Comparison of ENCODE assay signal across 30 cellular contexts in genomic region chr17:61383689-61384201, GRCh38. TPM values are rescaled to one million over a fixed set of nuclear protein-coding genes. Genes with fewer than 3 reads are reported as not detected.
DNase-seq lines count a peak whose midpoint lies in the region; TF ChIP-seq lines count a peak whose summit lies in the region.
"Had no signal": no experiment of that assay in that cellular context is flagged by ENCODE, and none has a peak within 500 bp of the region (broad histone marks: within the 10 kb centered on the region; RNA-seq: fewer than 3 reads in every experiment).

No MANE protein-coding gene starts in this region.

- TF ChIP-seq CTCF in AG09319 (IDR thresholded peaks at IDR 0.05; ENCODE audit: low read depth, low read length): no peak
- TF ChIP-seq CTCF in fibroblast of villous mesenchyme (IDR thresholded peaks at IDR 0.05; ENCODE audit: insufficient read depth, low read depth, low read length): no peak
- TF ChIP-seq CTCF in mesothelial cell of epicardium (IDR thresholded peaks at IDR 0.05; ENCODE audit: unreplicated experiment): no peak
- TF ChIP-seq CTCF in GM10266 (IDR thresholded peaks at IDR 0.05; ENCODE audit: control insufficient read depth, insufficient read depth, low read depth, missing control alignments): no peak

- CTCF ChIA-PET in HEK293T (lab: Yijun Ruan, JAX): no interaction called here

- POLR2A ChIA-PET in HEK293T (lab: Yijun Ruan, JAX): no interaction called here

- peak overlapping the region; percentile 67 for H3K27ac Mint-ChIP-seq in mesothelial cell of epicardium
- H3K27ac Mint-ChIP-seq: activated CD4-positive, alpha-beta memory T cell treated with anti-CD3 and anti-CD28 coated beads, Interleukin-2, amount 10 ng/mL, durations not matched to agents 7 days and 5 days; activated naive CD8-positive, alpha-beta T cell treated with anti-CD3 and anti-CD28 coated beads, Interleukin-2, amount 10 ng/mL, durations not matched to agents 7 days and 5 days; naive thymus-derived CD4-positive, alpha-beta T cell had no signal

- no peaks in the 10 kb centered on the region for H3K36me3 Mint-ChIP-seq in mesothelial cell of epicardium
- H3K36me3 Mint-ChIP-seq: activated naive CD8-positive, alpha-beta T cell treated with anti-CD3 and anti-CD28 coated beads, Interleukin-2, amount 10 ng/mL, durations not matched to agents 7 days and 5 days had no signal

- H3K4me3 Mint-ChIP-seq in mesothelial cell of epicardium: no peak overlapping the region
- H3K4me3 Mint-ChIP-seq: activated CD4-positive, alpha-beta memory T cell treated with anti-CD3 and anti-CD28 coated beads, Interleukin-2, amount 10 ng/mL, durations not matched to agents 7 days and 5 days; activated naive CD8-positive, alpha-beta T cell treated with anti-CD3 and anti-CD28 coated beads, Interleukin-2, amount 10 ng/mL, durations not matched to agents 7 days and 5 days; naive thymus-derived CD4-positive, alpha-beta T cell had no signal

- peaks cover 66% of the 10 kb centered on the region for H3K4me1 Mint-ChIP-seq in mesothelial cell of epicardium
- H3K4me1 Mint-ChIP-seq: activated CD4-positive, alpha-beta memory T cell treated with anti-CD3 and anti-CD28 coated beads, Interleukin-2, amount 10 ng/mL, durations not matched to agents 7 days and 5 days; activated naive CD8-positive, alpha-beta T cell treated with anti-CD3 and anti-CD28 coated beads, Interleukin-2, amount 10 ng/mL, durations not matched to agents 7 days and 5 days; naive thymus-derived CD4-positive, alpha-beta T cell had no signal

- no peak overlapping the region for H3K4me3 ChIP-seq in fibroblast of villous mesenchyme (ENCODE audit: low read depth, low read length)
- H3K4me3 ChIP-seq: left lung, MG63, SJCRH30, skin epidermis had no signal

- DNase-seq in AG09319 (ENCODE audit: extremely low read depth, low read depth) (peak; percentile 74), SK-N-DZ (ENCODE audit: low spot score) (peak; percentile 95), fibroblast of villous mesenchyme (ENCODE audit: low read depth) (peak; percentile 71), mesothelial cell of epicardium (ENCODE audit: low spot score in 2 of 2, unreplicated experiment in 2 of 2) (no peak), GM10266 (ENCODE audit: extremely low spot score) (no peak), HEK293T (ENCODE audit: extremely low spot score) (no peak), epidermal melanocyte (ENCODE audit: insufficient read length, low spot score) (no peak), cerebellum (ENCODE audit: low spot score) (no peak)
- DNase-seq: activated CD4-positive, alpha-beta memory T cell treated with anti-CD3 and anti-CD28 coated beads, Interleukin-2, amount 10 ng/mL, durations not matched to agents 7 days and 5 days; activated effector memory CD4-positive, alpha-beta T cell treated with Interleukin-2 at 50 U/mL for 16 hours; activated naive CD8-positive, alpha-beta T cell treated with anti-CD3 and anti-CD28 coated beads, Interleukin-2, amount 10 ng/mL, durations not matched to agents 7 days and 5 days; Calu3; cerebellar nuclear complex; DMS79 treated with DMSO at 0.1 percent for 48 hours; foreskin keratinocyte; HCEC 1CT; KBM-7; MG63; midbrain; naive thymus-derived CD4-positive, alpha-beta T cell; NCI-H1105 treated with DMSO at 0.1 percent for 48 hours; NCI-H2029; NCI-H2227 treated with DMSO at 0.1 percent for 48 hours; NCI-H526 treated with DMSO at 0.1 percent for 48 hours; occipital lobe; SJCRH30; trophoblast cell had no signal

- no peaks in the 10 kb centered on the region for H3K27me3 Mint-ChIP-seq in mesothelial cell of epicardium (ENCODE audit: low read depth)
- H3K27me3 Mint-ChIP-seq: activated CD4-positive, alpha-beta memory T cell treated with anti-CD3 and anti-CD28 coated beads, Interleukin-2, amount 10 ng/mL, durations not matched to agents 7 days and 5 days; activated naive CD8-positive, alpha-beta T cell treated with anti-CD3 and anti-CD28 coated beads, Interleukin-2, amount 10 ng/mL, durations not matched to agents 7 days and 5 days had no signal

- no peaks in the 10 kb centered on the region for H3K9me3 Mint-ChIP-seq in mesothelial cell of epicardium
- H3K9me3 Mint-ChIP-seq: activated CD4-positive, alpha-beta memory T cell treated with anti-CD3 and anti-CD28 coated beads, Interleukin-2, amount 10 ng/mL, durations not matched to agents 7 days and 5 days; activated naive CD8-positive, alpha-beta T cell treated with anti-CD3 and anti-CD28 coated beads, Interleukin-2, amount 10 ng/mL, durations not matched to agents 7 days and 5 days; naive thymus-derived CD4-positive, alpha-beta T cell had no signal

TF ChIP-seq in HEK293T, 16 proteins besides CTCF, POLR2A, EP300 and RAD21:
- TF ChIP-seq L3MBTL2 (conservative IDR thresholded peaks at IDR 0.05) (no peak), FOXA1 (IDR thresholded peaks at IDR 0.05) (no peak), LEF1 (IDR thresholded peaks at IDR 0.05; ENCODE audit: borderline replicate concordance) (no peak)
TF ChIP-seq in HEK293T: peak in this region for 0.

RNA-seq across cellular contexts. Expression of gene TBX2, which starts 15.9 kb away (rescaled TPM):
- polyA plus RNA-seq in SK-N-DZ (2014; cell fraction: cytosol; rRNA removed): 153 and 188 TPM in 2 replicates
- polyA plus RNA-seq in SK-N-DZ (2014; cell fraction: nucleus; rRNA removed): 310 and 397 TPM in 2 replicates
- total RNA-seq in fibroblast of villous mesenchyme (12.5 and 21.3 TPM in 2 replicates), mesothelial cell of epicardium (164 to 176 TPM (median 173 TPM) in 3 replicates), cerebellum (1.3 TPM)
- total RNA-seq: activated CD4-positive, alpha-beta memory T cell treated with anti-CD3 and anti-CD28 coated beads, Interleukin-2, amount 10 ng/mL, durations not matched to agents 7 days and 5 days; activated naive CD8-positive, alpha-beta T cell treated with anti-CD3 and anti-CD28 coated beads, Interleukin-2, amount 10 ng/mL, durations not matched to agents 7 days and 5 days; foreskin keratinocyte; naive thymus-derived CD4-positive, alpha-beta T cell; T-helper 1 cell treated with Interleukin-12 subunit alpha and Interleukin-12 subunit beta and Interleukin-4 antibody, amounts not matched to agents 30 ng/mL and 1 ng/mL, for 36 hours had no signal
- polyA plus RNA-seq: foreskin keratinocyte; naive thymus-derived CD4-positive, alpha-beta T cell had no signal

Comparison
In these comparisons a context has a peak if more than half of its experiments do, and no peak if none do; other contexts are left out.
1. DNase-seq: peak in AG09319 (single experiment), SK-N-DZ (single experiment) and fibroblast of villous mesenchyme (single experiment); none in mesothelial cell of epicardium (0 of 2), GM10266 (single experiment), HEK293T (single experiment), epidermal melanocyte (single experiment) and cerebellum (single experiment).